ENCODE assay signal across 1 cellular context in the genomic region with DNA sequence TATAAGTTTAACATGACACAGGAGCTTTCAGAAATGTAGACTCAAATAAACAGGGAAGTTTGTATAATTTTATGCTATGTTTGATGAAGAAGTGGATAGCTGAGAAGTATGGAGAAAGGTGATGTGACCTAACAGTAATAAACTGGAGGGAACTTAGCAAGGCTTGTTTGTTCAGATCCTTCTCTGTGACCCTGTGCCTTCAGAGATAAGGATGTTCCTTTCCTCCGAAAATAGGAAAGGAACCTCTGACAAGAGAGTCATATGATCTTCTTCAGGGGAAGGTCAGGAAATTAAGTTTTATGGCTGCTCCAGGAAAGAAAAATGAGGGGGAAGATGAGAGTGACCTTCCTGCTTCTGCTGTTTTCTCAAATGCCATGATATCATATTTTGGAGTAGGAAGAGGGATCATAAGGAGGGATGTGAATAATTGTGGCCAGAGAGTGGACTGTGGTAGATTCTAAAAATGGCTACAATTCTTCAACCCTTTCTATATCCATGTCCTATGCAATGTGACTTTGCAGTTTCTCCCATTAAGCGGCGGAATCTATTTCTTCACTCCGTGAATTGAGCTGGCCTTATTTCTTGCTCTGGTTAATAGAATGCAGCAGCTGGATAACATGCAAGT.
TF ChIP-seq lines count a peak whose summit lies in the region.

No MANE protein-coding gene starts in this region.

TF ChIP-seq in K562, 482 proteins besides CTCF, POLR2A, EP300 and RAD21 (continued from another document and continues in another):
- TF ChIP-seq, protein P1, sequence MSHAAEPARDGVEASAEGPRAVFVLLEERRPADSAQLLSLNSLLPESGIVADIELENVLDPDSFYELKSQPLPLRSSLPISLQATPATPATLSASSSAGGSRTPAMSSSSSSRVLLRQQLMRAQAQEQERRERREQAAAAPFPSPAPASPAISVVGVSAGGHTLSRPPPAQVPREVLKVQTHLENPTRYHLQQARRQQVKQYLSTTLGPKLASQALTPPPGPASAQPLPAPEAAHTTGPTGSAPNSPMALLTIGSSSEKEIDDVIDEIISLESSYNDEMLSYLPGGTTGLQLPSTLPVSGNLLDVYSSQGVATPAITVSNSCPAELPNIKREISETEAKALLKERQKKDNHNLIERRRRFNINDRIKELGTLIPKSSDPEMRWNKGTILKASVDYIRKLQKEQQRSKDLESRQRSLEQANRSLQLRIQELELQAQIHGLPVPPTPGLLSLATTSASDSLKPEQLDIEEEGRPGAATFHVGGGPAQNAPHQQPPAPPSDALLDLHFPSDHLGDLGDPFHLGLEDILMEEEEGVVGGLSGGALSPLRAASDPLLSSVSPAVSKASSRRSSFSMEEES (CRISPR knock-in tag; IDR thresholded peaks at IDR 0.05), result no peak
- no peak for TF ChIP-seq ZNF197 (CRISPR knock-in tag; IDR thresholded peaks at IDR 0.05; ENCODE audit: low read depth)
- TF ChIP-seq, protein P2, sequence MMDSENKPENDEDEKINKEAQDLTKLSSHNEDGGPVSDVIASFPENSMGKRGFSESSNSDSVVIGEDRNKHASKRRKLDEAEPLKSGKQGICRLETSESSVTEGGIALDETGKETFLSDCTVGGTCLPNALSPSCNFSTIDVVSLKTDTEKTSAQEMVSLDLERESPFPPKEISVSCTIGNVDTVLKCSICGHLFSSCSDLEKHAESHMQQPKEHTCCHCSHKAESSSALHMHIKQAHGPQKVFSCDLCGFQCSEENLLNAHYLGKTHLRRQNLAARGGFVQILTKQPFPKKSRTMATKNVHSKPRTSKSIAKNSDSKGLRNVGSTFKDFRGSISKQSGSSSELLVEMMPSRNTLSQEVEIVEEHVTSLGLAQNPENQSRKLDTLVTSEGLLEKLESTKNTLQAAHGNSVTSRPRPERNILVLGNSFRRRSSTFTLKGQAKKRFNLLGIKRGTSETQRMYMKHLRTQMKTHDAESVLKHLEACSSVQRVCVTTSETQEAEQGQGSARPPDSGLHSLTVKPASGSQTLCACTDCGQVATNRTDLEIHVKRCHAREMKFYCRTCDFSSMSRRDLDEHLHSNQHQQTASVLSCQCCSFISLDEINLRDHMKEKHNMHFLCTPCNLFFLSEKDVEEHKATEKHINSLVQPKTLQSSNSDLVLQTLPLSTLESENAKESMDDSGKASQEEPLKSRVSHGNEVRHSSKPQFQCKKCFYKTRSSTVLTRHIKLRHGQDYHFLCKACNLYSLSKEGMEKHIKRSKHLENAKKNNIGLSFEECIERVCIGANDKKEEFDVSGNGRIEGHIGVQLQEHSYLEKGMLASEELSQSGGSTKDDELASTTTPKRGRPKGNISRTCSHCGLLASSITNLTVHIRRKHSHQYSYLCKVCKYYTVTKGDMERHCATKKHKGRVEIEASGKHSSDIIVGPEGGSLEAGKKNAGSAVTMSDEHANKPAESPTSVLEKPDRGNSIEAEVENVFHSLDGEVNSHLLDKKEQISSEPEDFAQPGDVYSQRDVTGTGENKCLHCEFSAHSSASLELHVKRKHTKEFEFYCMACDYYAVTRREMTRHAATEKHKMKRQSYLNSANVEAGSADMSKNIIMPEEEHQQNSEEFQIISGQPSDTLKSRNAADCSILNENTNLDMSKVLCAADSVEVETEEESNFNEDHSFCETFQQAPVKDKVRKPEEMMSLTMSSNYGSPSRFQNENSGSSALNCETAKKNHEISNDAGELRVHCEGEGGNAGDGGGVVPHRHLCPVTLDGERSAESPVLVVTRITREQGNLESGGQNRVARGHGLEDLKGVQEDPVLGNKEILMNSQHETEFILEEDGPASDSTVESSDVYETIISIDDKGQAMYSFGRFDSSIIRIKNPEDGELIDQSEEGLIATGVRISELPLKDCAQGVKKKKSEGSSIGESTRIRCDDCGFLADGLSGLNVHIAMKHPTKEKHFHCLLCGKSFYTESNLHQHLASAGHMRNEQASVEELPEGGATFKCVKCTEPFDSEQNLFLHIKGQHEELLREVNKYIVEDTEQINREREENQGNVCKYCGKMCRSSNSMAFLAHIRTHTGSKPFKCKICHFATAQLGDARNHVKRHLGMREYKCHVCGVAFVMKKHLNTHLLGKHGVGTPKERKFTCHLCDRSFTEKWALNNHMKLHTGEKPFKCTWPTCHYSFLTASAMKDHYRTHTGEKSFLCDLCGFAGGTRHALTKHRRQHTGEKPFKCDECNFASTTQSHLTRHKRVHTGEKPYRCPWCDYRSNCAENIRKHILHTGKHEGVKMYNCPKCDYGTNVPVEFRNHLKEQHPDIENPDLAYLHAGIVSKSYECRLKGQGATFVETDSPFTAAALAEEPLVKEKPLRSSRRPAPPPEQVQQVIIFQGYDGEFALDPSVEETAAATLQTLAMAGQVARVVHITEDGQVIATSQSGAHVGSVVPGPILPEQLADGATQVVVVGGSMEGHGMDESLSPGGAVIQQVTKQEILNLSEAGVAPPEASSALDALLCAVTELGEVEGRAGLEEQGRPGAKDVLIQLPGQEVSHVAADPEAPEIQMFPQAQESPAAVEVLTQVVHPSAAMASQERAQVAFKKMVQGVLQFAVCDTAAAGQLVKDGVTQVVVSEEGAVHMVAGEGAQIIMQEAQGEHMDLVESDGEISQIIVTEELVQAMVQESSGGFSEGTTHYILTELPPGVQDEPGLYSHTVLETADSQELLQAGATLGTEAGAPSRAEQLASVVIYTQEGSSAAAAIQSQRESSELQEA (IDR thresholded peaks at IDR 0.05; ENCODE audit: low read depth), result no peak
- TF ChIP-seq ZNF12 (CRISPR knock-in tag; IDR thresholded peaks at IDR 0.05), result no peak
- TF ChIP-seq RBM34 (IDR thresholded peaks at IDR 0.05; ENCODE audit: borderline replicate concordance, insufficient read depth, low read length), result no peak
- TF ChIP-seq ZNF699 (CRISPR knock-in tag; IDR thresholded peaks at IDR 0.05; ENCODE audit: insufficient replicate concordance), result no peak
- no peak for TF ChIP-seq PTRF (tag; IDR thresholded peaks at IDR 0.05)
- TF ChIP-seq SAFB (IDR thresholded peaks at IDR 0.05; ENCODE audit: borderline replicate concordance, low read depth, low read length), result no peak
- peak; percentile 50 for TF ChIP-seq CTBP1 (IDR thresholded peaks at IDR 0.05; ENCODE audit: borderline replicate concordance)
- TF ChIP-seq MEF2D (tag; conservative IDR thresholded peaks at IDR 0.05; ENCODE audit: low read depth), result peak; percentile 54
- no peak for TF ChIP-seq EP400 (IDR thresholded peaks at IDR 0.05)
- TF ChIP-seq, protein P3, sequence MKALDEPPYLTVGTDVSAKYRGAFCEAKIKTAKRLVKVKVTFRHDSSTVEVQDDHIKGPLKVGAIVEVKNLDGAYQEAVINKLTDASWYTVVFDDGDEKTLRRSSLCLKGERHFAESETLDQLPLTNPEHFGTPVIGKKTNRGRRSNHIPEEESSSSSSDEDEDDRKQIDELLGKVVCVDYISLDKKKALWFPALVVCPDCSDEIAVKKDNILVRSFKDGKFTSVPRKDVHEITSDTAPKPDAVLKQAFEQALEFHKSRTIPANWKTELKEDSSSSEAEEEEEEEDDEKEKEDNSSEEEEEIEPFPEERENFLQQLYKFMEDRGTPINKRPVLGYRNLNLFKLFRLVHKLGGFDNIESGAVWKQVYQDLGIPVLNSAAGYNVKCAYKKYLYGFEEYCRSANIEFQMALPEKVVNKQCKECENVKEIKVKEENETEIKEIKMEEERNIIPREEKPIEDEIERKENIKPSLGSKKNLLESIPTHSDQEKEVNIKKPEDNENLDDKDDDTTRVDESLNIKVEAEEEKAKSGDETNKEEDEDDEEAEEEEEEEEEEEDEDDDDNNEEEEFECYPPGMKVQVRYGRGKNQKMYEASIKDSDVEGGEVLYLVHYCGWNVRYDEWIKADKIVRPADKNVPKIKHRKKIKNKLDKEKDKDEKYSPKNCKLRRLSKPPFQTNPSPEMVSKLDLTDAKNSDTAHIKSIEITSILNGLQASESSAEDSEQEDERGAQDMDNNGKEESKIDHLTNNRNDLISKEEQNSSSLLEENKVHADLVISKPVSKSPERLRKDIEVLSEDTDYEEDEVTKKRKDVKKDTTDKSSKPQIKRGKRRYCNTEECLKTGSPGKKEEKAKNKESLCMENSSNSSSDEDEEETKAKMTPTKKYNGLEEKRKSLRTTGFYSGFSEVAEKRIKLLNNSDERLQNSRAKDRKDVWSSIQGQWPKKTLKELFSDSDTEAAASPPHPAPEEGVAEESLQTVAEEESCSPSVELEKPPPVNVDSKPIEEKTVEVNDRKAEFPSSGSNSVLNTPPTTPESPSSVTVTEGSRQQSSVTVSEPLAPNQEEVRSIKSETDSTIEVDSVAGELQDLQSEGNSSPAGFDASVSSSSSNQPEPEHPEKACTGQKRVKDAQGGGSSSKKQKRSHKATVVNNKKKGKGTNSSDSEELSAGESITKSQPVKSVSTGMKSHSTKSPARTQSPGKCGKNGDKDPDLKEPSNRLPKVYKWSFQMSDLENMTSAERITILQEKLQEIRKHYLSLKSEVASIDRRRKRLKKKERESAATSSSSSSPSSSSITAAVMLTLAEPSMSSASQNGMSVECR (CRISPR knock-in tag; IDR thresholded peaks at IDR 0.05), result no peak
- TF ChIP-seq PRMT5 (CRISPR knock-in tag; IDR thresholded peaks at IDR 0.05), result no peak
- no peak for TF ChIP-seq BDP1 (IDR thresholded peaks at IDR 0.05; ENCODE audit: insufficient read depth, insufficient read length)
- peak; percentile 40; the same call in 1 of the 2 replicates for TF ChIP-seq SMARCA4 (IDR thresholded peaks at IDR 0.05)
- no peak for TF ChIP-seq TSC22D4 (tag; IDR thresholded peaks at IDR 0.05)
- no peak for TF ChIP-seq RBBP5 (IDR thresholded peaks at IDR 0.05; ENCODE audit: borderline replicate concordance, insufficient read depth, low read length, poor library complexity, severe bottlenecking)
- no peak for TF ChIP-seq ZNF24 (IDR thresholded peaks at IDR 0.05)
- no peak for TF ChIP-seq TOE1 (IDR thresholded peaks at IDR 0.05; ENCODE audit: borderline replicate concordance)
- TF ChIP-seq TOE1 (CRISPR knock-in tag; IDR thresholded peaks at IDR 0.05; ENCODE audit: borderline replicate concordance, low read depth), result no peak
- peak; percentile 68; the same call in 1 of the 2 replicates for TF ChIP-seq MECOM (CRISPR knock-in tag; IDR thresholded peaks at IDR 0.05)
- peak; percentile 42 for TF ChIP-seq NCOR1 (IDR thresholded peaks at IDR 0.05)
- TF ChIP-seq, protein P4, sequence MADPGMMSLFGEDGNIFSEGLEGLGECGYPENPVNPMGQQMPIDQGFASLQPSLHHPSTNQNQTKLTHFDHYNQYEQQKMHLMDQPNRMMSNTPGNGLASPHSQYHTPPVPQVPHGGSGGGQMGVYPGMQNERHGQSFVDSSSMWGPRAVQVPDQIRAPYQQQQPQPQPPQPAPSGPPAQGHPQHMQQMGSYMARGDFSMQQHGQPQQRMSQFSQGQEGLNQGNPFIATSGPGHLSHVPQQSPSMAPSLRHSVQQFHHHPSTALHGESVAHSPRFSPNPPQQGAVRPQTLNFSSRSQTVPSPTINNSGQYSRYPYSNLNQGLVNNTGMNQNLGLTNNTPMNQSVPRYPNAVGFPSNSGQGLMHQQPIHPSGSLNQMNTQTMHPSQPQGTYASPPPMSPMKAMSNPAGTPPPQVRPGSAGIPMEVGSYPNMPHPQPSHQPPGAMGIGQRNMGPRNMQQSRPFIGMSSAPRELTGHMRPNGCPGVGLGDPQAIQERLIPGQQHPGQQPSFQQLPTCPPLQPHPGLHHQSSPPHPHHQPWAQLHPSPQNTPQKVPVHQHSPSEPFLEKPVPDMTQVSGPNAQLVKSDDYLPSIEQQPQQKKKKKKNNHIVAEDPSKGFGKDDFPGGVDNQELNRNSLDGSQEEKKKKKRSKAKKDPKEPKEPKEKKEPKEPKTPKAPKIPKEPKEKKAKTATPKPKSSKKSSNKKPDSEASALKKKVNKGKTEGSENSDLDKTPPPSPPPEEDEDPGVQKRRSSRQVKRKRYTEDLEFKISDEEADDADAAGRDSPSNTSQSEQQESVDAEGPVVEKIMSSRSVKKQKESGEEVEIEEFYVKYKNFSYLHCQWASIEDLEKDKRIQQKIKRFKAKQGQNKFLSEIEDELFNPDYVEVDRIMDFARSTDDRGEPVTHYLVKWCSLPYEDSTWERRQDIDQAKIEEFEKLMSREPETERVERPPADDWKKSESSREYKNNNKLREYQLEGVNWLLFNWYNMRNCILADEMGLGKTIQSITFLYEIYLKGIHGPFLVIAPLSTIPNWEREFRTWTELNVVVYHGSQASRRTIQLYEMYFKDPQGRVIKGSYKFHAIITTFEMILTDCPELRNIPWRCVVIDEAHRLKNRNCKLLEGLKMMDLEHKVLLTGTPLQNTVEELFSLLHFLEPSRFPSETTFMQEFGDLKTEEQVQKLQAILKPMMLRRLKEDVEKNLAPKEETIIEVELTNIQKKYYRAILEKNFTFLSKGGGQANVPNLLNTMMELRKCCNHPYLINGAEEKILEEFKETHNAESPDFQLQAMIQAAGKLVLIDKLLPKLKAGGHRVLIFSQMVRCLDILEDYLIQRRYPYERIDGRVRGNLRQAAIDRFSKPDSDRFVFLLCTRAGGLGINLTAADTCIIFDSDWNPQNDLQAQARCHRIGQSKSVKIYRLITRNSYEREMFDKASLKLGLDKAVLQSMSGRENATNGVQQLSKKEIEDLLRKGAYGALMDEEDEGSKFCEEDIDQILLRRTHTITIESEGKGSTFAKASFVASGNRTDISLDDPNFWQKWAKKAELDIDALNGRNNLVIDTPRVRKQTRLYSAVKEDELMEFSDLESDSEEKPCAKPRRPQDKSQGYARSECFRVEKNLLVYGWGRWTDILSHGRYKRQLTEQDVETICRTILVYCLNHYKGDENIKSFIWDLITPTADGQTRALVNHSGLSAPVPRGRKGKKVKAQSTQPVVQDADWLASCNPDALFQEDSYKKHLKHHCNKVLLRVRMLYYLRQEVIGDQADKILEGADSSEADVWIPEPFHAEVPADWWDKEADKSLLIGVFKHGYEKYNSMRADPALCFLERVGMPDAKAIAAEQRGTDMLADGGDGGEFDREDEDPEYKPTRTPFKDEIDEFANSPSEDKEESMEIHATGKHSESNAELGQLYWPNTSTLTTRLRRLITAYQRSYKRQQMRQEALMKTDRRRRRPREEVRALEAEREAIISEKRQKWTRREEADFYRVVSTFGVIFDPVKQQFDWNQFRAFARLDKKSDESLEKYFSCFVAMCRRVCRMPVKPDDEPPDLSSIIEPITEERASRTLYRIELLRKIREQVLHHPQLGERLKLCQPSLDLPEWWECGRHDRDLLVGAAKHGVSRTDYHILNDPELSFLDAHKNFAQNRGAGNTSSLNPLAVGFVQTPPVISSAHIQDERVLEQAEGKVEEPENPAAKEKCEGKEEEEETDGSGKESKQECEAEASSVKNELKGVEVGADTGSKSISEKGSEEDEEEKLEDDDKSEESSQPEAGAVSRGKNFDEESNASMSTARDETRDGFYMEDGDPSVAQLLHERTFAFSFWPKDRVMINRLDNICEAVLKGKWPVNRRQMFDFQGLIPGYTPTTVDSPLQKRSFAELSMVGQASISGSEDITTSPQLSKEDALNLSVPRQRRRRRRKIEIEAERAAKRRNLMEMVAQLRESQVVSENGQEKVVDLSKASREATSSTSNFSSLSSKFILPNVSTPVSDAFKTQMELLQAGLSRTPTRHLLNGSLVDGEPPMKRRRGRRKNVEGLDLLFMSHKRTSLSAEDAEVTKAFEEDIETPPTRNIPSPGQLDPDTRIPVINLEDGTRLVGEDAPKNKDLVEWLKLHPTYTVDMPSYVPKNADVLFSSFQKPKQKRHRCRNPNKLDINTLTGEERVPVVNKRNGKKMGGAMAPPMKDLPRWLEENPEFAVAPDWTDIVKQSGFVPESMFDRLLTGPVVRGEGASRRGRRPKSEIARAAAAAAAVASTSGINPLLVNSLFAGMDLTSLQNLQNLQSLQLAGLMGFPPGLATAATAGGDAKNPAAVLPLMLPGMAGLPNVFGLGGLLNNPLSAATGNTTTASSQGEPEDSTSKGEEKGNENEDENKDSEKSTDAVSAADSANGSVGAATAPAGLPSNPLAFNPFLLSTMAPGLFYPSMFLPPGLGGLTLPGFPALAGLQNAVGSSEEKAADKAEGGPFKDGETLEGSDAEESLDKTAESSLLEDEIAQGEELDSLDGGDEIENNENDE (IDR thresholded peaks at IDR 0.05; ENCODE audit: low read depth, low read length), result no peak
- TF ChIP-seq KLF16 (IDR thresholded peaks at IDR 0.05), result no peak
- TF ChIP-seq NFXL1 (CRISPR knock-in tag; IDR thresholded peaks at IDR 0.05), result no peak
- TF ChIP-seq ZNF785 (CRISPR knock-in tag; IDR thresholded peaks at IDR 0.05), result no peak
- TF ChIP-seq LEF1 (IDR thresholded peaks at IDR 0.05), result 0 out of 2 replicates have a peak, but pooled peaks have one; percentile 31
- no peak for TF ChIP-seq ERF (CRISPR knock-in tag; IDR thresholded peaks at IDR 0.05)
- TF ChIP-seq POLR2AphosphoS2 (IDR thresholded peaks at IDR 0.05; ENCODE audit: low read length), result no peak
- TF ChIP-seq NR4A1 (CRISPR knock-in tag; IDR thresholded peaks at IDR 0.05), result no peak
- TF ChIP-seq NR4A1 (tag; IDR thresholded peaks at IDR 0.05), result no peak
